In the genomic region with DNA sequence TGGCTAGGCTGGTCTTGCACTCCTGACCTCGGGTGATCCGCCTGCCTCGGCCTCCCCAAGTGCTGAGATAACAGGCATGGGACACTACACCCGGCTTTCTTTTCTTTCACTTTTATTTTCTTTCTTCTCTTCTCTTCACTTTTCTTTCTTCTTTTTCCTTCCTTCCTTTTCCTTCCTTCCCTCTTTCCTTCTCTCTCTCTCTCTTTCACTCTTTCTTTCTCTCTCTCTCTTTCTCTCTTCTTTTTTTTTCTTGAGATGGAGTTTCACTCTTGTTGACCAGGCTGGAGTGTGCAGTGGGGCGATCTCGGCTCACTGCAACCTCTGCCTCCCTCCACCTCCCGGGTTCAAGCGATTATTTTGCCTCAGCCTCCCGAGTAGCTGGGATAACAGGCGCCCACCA, we compare ENCODE assay signal across 10 cellular contexts. TPM values are rescaled to one million over a fixed set of nuclear protein-coding genes. Genes with fewer than 3 reads are reported as not detected.
DNase-seq lines count a peak whose midpoint lies in the region; ATAC-seq and TF ChIP-seq lines count a peak whose summit lies in the region.
"Had no signal": no experiment of that assay in that cellular context is flagged by ENCODE, and none has a peak within 500 bp of the region (broad histone marks: within the 10 kb centered on the region; RNA-seq: fewer than 3 reads in every experiment).

No MANE protein-coding gene starts in this region.

- peaks cover 13% of the 10 kb centered on the region for H3K36me3 Mint-ChIP-seq in activated T-cell treated with anti-CD3 and anti-CD28 coated beads, Interleukin-2, amount 50 U/mL, for 4 hours (ENCODE audit: insufficient read depth)
- peaks cover 30% of the 10 kb centered on the region for H3K36me3 Mint-ChIP-seq in WTC11

- H3K27ac ChIP-seq in HEK293 (ENCODE audit: extremely low read depth, low read depth, low read length) (no peak overlapping the region), parathyroid adenoma (no peak overlapping the region)
- H3K27ac ChIP-seq: A549 had no signal

- H3K27me3 ChIP-seq in parathyroid adenoma (ENCODE audit: control insufficient read depth, insufficient read depth, low read length) = no peaks in the 10 kb centered on the region

- H3K9me3 ChIP-seq in HEK293 (ENCODE audit: control insufficient read depth, insufficient read depth, low read depth, low read length) = no peaks in the 10 kb centered on the region
- H3K9me3 ChIP-seq in parathyroid adenoma (ENCODE audit: control insufficient read depth, low read length) = no peaks in the 10 kb centered on the region

- H3K27me3 Mint-ChIP-seq in activated T-cell treated with anti-CD3 and anti-CD28 coated beads, Interleukin-2, amount 50 U/mL, for 4 hours (ENCODE audit: low read depth) = no peaks in the 10 kb centered on the region
- no peaks in the 10 kb centered on the region; the same call in 1 of the 2 replicates for H3K27me3 Mint-ChIP-seq in WTC11 (ENCODE audit: low read depth)

- no peak for DNase-seq in activated T-cell treated with anti-CD3 and anti-CD28 coated beads, Interleukin-2, amount 50 U/mL, for 4 hours
- DNase-seq in activated T-cell treated with anti-CD3 and anti-CD28 coated beads for 4 hours (no peak), WTC11 (ENCODE audit: low spot score) (no peak), NCI-H345 (lab: John Stamatoyannopoulos, UW) (no peak), GDM1 (lab: John Stamatoyannopoulos, UW) (no peak)

- H3K4me1 ChIP-seq in HEK293 (ENCODE audit: control insufficient read depth, insufficient read depth, low read length) (no peaks in the 10 kb centered on the region), parathyroid adenoma (peaks cover 5% of the 10 kb centered on the region)
- H3K4me1 ChIP-seq: A549 had no signal

- POLR2A ChIA-PET in HEK293 (lab: Yijun Ruan, JAX) = interaction anchor here (1.0 to 1.7 kb wide), 7 partner anchors 12 to 371 kb away, joined by 3 to 16 read pairs (median 8); a partner anchor contains a TSS
- POLR2A ChIA-PET in WTC11 (lab: Charles Lee) = interaction anchor here (1.2 to 1.4 kb wide), 2 partner anchors 38 to 68 kb away, joined by 4 to 6 read pairs; a partner anchor contains a TSS

- TF ChIP-seq CTCF in HEK293 (tag by site-specific recombination; IDR thresholded peaks at IDR 0.05) = no peak
- no peak for TF ChIP-seq CTCF in WTC11 (IDR thresholded peaks at IDR 0.05)
- TF ChIP-seq CTCF in parathyroid adenoma (IDR thresholded peaks at IDR 0.05) = no peak

- no peak overlapping the region for H3K4me3 ChIP-seq in HEK293 (ENCODE audit: low read depth, low read length)
- no peak overlapping the region for H3K4me3 ChIP-seq in parathyroid adenoma (ENCODE audit: low read depth, low read length)
- H3K4me3 ChIP-seq: A549 had no signal

- H3K4me1 Mint-ChIP-seq in activated T-cell treated with anti-CD3 and anti-CD28 coated beads, Interleukin-2, amount 50 U/mL, for 4 hours (ENCODE audit: low read depth) = peaks cover 24% of the 10 kb centered on the region
- H3K4me1 Mint-ChIP-seq in WTC11 = peaks cover 3% of the 10 kb centered on the region; the same call in 1 of the 2 replicates

- CTCF ChIA-PET in HEK293 (lab: Yijun Ruan, JAX) = no interaction called here
- CTCF ChIA-PET in WTC11 (lab: Charles Lee) = no interaction called here

- H2AFZ ChIP-seq in parathyroid adenoma = peak overlapping the region; percentile 95

- ATAC-seq in activated T-cell treated with anti-CD3 and anti-CD28 coated beads, Interleukin-2, amount 50 U/mL, for 4 hours = no peak
- ATAC-seq in WTC11 (no peak), GM21619 (IDR thresholded peaks at IDR 0.05; ENCODE audit: unreplicated experiment) (no peak)

- H3K27ac Mint-ChIP-seq in WTC11 = no peak overlapping the region
- H3K27ac Mint-ChIP-seq: endodermal cell had no signal

- H3K36me3 ChIP-seq in HEK293 (ENCODE audit: control insufficient read depth in 2 of 2, insufficient read depth in 1 of 2, low read length in 2 of 2) (peaks cover 0 to 29% of the 10 kb centered on the region in 2 experiments; a peak in 1 of 3 replicates), parathyroid adenoma (ENCODE audit: control insufficient read depth, insufficient read depth, low read length) (no peaks in the 10 kb centered on the region)

- no peak overlapping the region for H3K9ac ChIP-seq in parathyroid adenoma

- H3K4me3 Mint-ChIP-seq in activated T-cell treated with anti-CD3 and anti-CD28 coated beads, Interleukin-2, amount 50 U/mL, for 4 hours = peak overlapping the region; percentile 26
- H3K4me3 Mint-ChIP-seq in WTC11 = no peak overlapping the region

- H3K4me2 ChIP-seq in parathyroid adenoma (ENCODE audit: low read length) = no peak overlapping the region
- H3K4me2 ChIP-seq: A549 had no signal

- H3K9me3 Mint-ChIP-seq in activated T-cell treated with anti-CD3 and anti-CD28 coated beads, Interleukin-2, amount 50 U/mL, for 4 hours = peaks cover 20% of the 10 kb centered on the region
- peaks cover 29% of the 10 kb centered on the region for H3K9me3 Mint-ChIP-seq in WTC11

- peaks cover 6% of the 10 kb centered on the region for H3K79me2 ChIP-seq in parathyroid adenoma

TF ChIP-seq in HEK293, 187 proteins besides CTCF, POLR2A, EP300 and RAD21:
- TF ChIP-seq PRDM1 (tag by site-specific recombination; IDR thresholded peaks at IDR 0.05) (peak; percentile 68), ZSCAN30 (tag by site-specific recombination; IDR thresholded peaks at IDR 0.05) (no peak), ZNF707 (tag by site-specific recombination; IDR thresholded peaks at IDR 0.05) (0 out of 2 replicates have a peak, but pooled peaks have one; percentile 12)
TF ChIP-seq in HEK293: peak in this region for 2.

TF ChIP-seq in WTC11, 78 proteins besides CTCF, POLR2A, EP300 and RAD21:
- TF ChIP-seq, protein P1, sequence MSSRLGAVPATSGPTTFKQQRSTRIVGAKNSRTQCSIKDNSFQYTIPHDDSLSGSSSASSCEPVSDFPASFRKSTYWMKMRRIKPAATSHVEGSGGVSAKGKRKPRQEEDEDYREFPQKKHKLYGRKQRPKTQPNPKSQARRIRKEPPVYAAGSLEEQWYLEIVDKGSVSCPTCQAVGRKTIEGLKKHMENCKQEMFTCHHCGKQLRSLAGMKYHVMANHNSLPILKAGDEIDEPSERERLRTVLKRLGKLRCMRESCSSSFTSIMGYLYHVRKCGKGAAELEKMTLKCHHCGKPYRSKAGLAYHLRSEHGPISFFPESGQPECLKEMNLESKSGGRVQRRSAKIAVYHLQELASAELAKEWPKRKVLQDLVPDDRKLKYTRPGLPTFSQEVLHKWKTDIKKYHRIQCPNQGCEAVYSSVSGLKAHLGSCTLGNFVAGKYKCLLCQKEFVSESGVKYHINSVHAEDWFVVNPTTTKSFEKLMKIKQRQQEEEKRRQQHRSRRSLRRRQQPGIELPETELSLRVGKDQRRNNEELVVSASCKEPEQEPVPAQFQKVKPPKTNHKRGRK (CRISPR knock-in tag; IDR thresholded peaks at IDR 0.05; ENCODE audit: borderline replicate concordance) = 0 out of 2 replicates have a peak, but pooled peaks have one; percentile 79
- TF ChIP-seq MYBL2 (CRISPR knock-in tag; IDR thresholded peaks at IDR 0.05) = no peak

RNA-seq across cellular contexts. Expression of a gene that starts 0.8 kb away (rescaled TPM):
- total RNA-seq in activated T-cell treated with anti-CD3 and anti-CD28 coated beads, Interleukin-2, amount 50 U/mL, for 4 hours = 10 to 100 TPM in 1 of 3 donors, 1 to 10 TPM in 2; 9.7 to 11.3 (median 10.0) TPM
- total RNA-seq in WTC11 (2021) = 15.0 to 22.2 TPM (median 15.5 TPM) in 3 replicates

RNA-seq across cellular contexts. Expression of a gene that starts 37.3 kb away (rescaled TPM):
- 1 to 10 TPM; 6.9 to 9.2 (median 7.1) TPM for total RNA-seq in activated T-cell treated with anti-CD3 and anti-CD28 coated beads, Interleukin-2, amount 50 U/mL, for 4 hours
- 48.4 to 52.0 TPM (median 49.7 TPM) in 3 replicates for total RNA-seq in WTC11 (2021)
